10 cellular contexts compared by ENCODE assay signal in the genomic region with DNA sequence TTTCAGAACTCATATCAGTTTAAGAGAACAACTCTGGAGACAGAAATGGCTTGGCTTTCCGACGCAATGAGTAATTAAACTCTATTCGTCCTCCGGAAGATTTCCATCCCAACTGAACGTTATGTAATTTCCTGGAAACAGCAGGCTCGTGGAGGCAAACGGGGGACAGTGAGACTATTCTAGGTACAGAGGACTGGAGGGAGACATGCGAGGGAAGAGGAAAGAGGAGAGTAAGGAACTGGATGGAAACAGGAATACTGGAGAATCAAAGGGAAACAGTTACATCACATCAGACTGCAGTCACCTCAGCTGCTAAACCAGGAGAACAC. TPM values are rescaled to one million over a fixed set of nuclear protein-coding genes. Genes with fewer than 3 reads are reported as not detected.
DNase-seq lines count a peak whose midpoint lies in the region; ATAC-seq and TF ChIP-seq lines count a peak whose summit lies in the region.
"Had no signal": no experiment of that assay in that cellular context is flagged by ENCODE, and none has a peak within 500 bp of the region (broad histone marks: within the 10 kb centered on the region; RNA-seq: fewer than 3 reads in every experiment).

No MANE protein-coding gene starts in this region.

- no peak for TF ChIP-seq POLR2A in body of pancreas (IDR thresholded peaks at IDR 0.05)

- H3K27ac ChIP-seq in AG04450 (ENCODE audit: low read depth, low read length) (peak overlapping the region; percentile 100), body of pancreas (peak overlapping the region in 3 of 4 donors; percentile 10 to 79 (median 35)), hepatocyte (peak overlapping the region; percentile 96)

- no peak for ATAC-seq in body of pancreas
- no peak for ATAC-seq in GM18858 (IDR thresholded peaks at IDR 0.05; ENCODE audit: unreplicated experiment)
- ATAC-seq: T-cell had no signal

- no peaks in the 10 kb centered on the region for H3K9me3 ChIP-seq in AG04450 (ENCODE audit: control insufficient read depth, insufficient read depth, low read length)
- H3K9me3 ChIP-seq in body of pancreas, result no peaks in the 10 kb centered on the region
- H3K9me3 ChIP-seq in hepatocyte (ENCODE audit: low read depth), result no peaks in the 10 kb centered on the region

- POLR2A ChIA-PET in AG04450 (lab: Yijun Ruan, JAX), result interaction anchor here (1.1 to 1.8 kb wide), 2 partner anchors 43 to 155 kb away, joined by 4 read pairs; no protein-coding TSS in a partner anchor

- CTCF ChIA-PET in AG04450 (lab: Charles Lee), result interaction anchor here (1.0 kb wide), 1 partner anchor 133 kb away, joined by 4 read pairs; no protein-coding TSS in a partner anchor

- H3K4me1 ChIP-seq in body of pancreas (peaks cover 49% of the 10 kb centered on the region), hepatocyte (ENCODE audit: insufficient read depth) (peaks cover 30% of the 10 kb centered on the region)

- H3K27me3 ChIP-seq in AG04450 (ENCODE audit: control insufficient read depth, insufficient read depth, low read length), result no peaks in the 10 kb centered on the region
- H3K27me3 ChIP-seq in body of pancreas, result no peaks in the 10 kb centered on the region
- no peaks in the 10 kb centered on the region for H3K27me3 ChIP-seq in hepatocyte

- 78 to 86% methylated on average over 8 of the region's 8 CpGs for WGBS in body of pancreas, 2 donors
- 75% methylated on average over 8 of the region's 8 CpGs for WGBS in hepatocyte (ENCODE audit: low lambda C conversion rate, missing lambda C conversion rate)

- no peak overlapping the region for H3K4me2 ChIP-seq in hepatocyte

- H4K20me1 ChIP-seq in hepatocyte (ENCODE audit: insufficient read depth, poor library complexity, severe bottlenecking), result no peaks in the 10 kb centered on the region

- peaks cover 0 to 19% of the 10 kb centered on the region in 2 donors for H3K36me3 ChIP-seq in body of pancreas (replicated peaks in 1 of 2; ENCODE audit: insufficient read depth in 1 of 2, low read depth in 2 of 2)
- no peaks in the 10 kb centered on the region for H3K36me3 ChIP-seq in hepatocyte (replicated peaks; ENCODE audit: insufficient read depth, low read depth)

- DNase-seq in AG04450 (ENCODE audit: low read depth, low spot score) (no peak), body of pancreas (no peak), hepatocyte (ENCODE audit: low spot score) (no peak), pons (ENCODE audit: low spot score) (peak; percentile 57), NCI-H2227 (lab: John Stamatoyannopoulos, UW; ENCODE audit: unreplicated experiment) (no peak), SKM-1 (lab: John Stamatoyannopoulos, UW; ENCODE audit: unreplicated experiment) (no peak), NCI-H69 (lab: John Stamatoyannopoulos, UW) (no peak)
- DNase-seq: Kasumi-1, T-cell had no signal

- no peaks in the 10 kb centered on the region for H3K79me2 ChIP-seq in hepatocyte

- no peak overlapping the region for H3K4me3 ChIP-seq in AG04450 (ENCODE audit: low read depth, low read length)
- H3K4me3 ChIP-seq in body of pancreas, result no peak overlapping the region
- H3K4me3 ChIP-seq in hepatocyte, result no peak overlapping the region

- intact Hi-C loops in body of pancreas (cut with DNase I), result no loop called here

- no peaks in the 10 kb centered on the region for H3K9me2 ChIP-seq in hepatocyte (replicated peaks; ENCODE audit: insufficient read depth)

- H2AFZ ChIP-seq in hepatocyte, result no peak overlapping the region

- TF ChIP-seq CTCF in AG04450 (IDR thresholded peaks at IDR 0.05; ENCODE audit: low read depth, low read length) (no peak), body of pancreas (IDR thresholded peaks at IDR 0.05) (no peak), hepatocyte (IDR thresholded peaks at IDR 0.05; ENCODE audit: poor library complexity) (no peak)

RNA-seq across cellular contexts. Expression of a gene that starts 28.3 kb away (rescaled TPM):
- polyA plus RNA-seq in AG04450 (2011; rRNA removed) (40.3 and 44.9 TPM in 2 replicates), hepatocyte (22.7 and 25.3 TPM in 2 replicates)
- polyA minus RNA-seq in AG04450 (2011; rRNA and poly(A)+ RNA removed), result 47.5 and 62.1 TPM in 2 replicates
- total RNA-seq in body of pancreas (10 to 100 TPM; 24.7 to 41.5 TPM), hepatocyte (41.0 and 43.5 TPM in 2 replicates)

Comparison
In these comparisons a context has a peak if more than half of its experiments do, and no peak if none do; other contexts are left out.
1. H3K27ac ChIP-seq: peak in every context shown above with its lines; median percentile 100 in AG04450; 96 in hepatocyte; 35 in body of pancreas.